ENCODE assay signal across 11 cellular contexts in the genomic region with DNA sequence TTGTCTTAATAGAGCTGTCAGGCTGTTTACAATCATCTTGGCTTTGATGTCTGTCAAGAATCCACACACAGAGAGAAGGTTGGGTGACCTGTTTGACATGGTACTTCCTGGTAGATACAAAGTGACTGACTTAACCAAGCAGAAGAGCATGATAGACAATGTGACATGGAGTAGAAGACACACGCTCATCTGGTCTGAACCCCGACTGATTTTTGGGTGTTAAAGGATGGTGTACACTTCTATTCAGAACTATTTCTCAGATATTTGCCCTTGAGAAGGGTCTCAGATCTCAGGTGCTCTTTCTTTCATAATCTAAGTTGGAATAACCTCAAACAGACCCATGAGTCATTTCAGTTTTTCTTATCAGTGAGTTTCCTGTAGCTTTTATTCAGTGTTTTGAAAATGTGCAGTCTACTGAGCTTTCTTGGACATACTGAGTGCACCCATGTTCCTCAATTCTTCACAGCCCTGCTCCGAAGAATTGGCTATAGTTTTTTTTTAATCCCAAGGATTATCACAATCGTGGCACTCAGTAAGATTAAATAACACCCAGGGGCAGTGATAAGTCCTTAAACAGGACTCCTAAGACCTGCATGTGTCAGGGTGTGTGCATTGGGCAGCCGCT. TPM values are rescaled to one million over a fixed set of nuclear protein-coding genes. Genes with fewer than 3 reads are reported as not detected.
DNase-seq lines count a peak whose midpoint lies in the region; ATAC-seq and TF ChIP-seq lines count a peak whose summit lies in the region.
"Had no signal": no experiment of that assay in that cellular context is flagged by ENCODE, and none has a peak within 500 bp of the region (broad histone marks: within the 10 kb centered on the region; RNA-seq: fewer than 3 reads in every experiment).

No MANE protein-coding gene starts in this region.

- H3K9me3 Mint-ChIP-seq in naive thymus-derived CD4-positive, alpha-beta T cell: peaks cover 0 to 4% (median 0%) of the 10 kb centered on the region in 11 donors
- H3K9me3 Mint-ChIP-seq in WTC11: no peaks in the 10 kb centered on the region
- H3K9me3 Mint-ChIP-seq: activated CD8-positive, alpha-beta T cell treated with anti-CD3 and anti-CD28 coated beads for 36 hours; stimulated activated naive CD8-positive, alpha-beta T cell treated with anti-CD3 and anti-CD28 coated beads, Interleukin-15, Interleukin-2, amounts not matched to agents 100 ng/mL and 50 ng/mL, for 24 hours had no signal

- H3K27ac ChIP-seq in cingulate gyrus (ENCODE audit: low read depth, low read length): peak overlapping the region; percentile 90
- no peak overlapping the region for H3K27ac ChIP-seq in naive thymus-derived CD4-positive, alpha-beta T cell (ENCODE audit: low read depth, low read length)

- DNase-seq in HPDE6-E6E7 (ENCODE audit: extremely low spot score) (no peak), kidney tubule cell (ENCODE audit: low spot score) (no peak), WTC11 (ENCODE audit: low spot score) (no peak)
- DNase-seq in naive thymus-derived CD4-positive, alpha-beta T cell: no peak
- DNase-seq: activated CD8-positive, alpha-beta T cell treated with anti-CD3 and anti-CD28 coated beads for 36 hours had no signal

- no peak overlapping the region for H3K4me3 Mint-ChIP-seq in naive thymus-derived CD4-positive, alpha-beta T cell
- no peak overlapping the region for H3K4me3 Mint-ChIP-seq in WTC11
- H3K4me3 Mint-ChIP-seq: activated CD8-positive, alpha-beta T cell treated with anti-CD3 and anti-CD28 coated beads for 36 hours; stimulated activated naive CD8-positive, alpha-beta T cell treated with anti-CD3 and anti-CD28 coated beads, Interleukin-15, Interleukin-2, amounts not matched to agents 100 ng/mL and 50 ng/mL, for 24 hours had no signal

- CTCF ChIA-PET in naive thymus-derived CD4-positive, alpha-beta T cell (lab: Charles Lee): no interaction called here
- CTCF ChIA-PET in WTC11 (lab: Charles Lee): interaction anchor here (0.7 kb wide), 1 partner anchor 50 kb away, joined by 3 read pairs; no protein-coding TSS in a partner anchor

- H3K36me3 ChIP-seq in naive thymus-derived CD4-positive, alpha-beta T cell (ENCODE audit: control insufficient read depth in 2 of 3, insufficient read depth in 3 of 3, low read length in 3 of 3): no peaks in the 10 kb centered on the region

- no peak for TF ChIP-seq CTCF in WTC11 (IDR thresholded peaks at IDR 0.05)

- no peaks in the 10 kb centered on the region for H3K27me3 ChIP-seq in naive thymus-derived CD4-positive, alpha-beta T cell (ENCODE audit: control insufficient read depth in 2 of 2, insufficient read depth in 2 of 2, low read length in 2 of 2)

- intact Hi-C loops in naive thymus-derived CD4-positive, alpha-beta T cell (cut with micrococcal nuclease): no loop called here

- ATAC-seq in GM18867 (IDR thresholded peaks at IDR 0.05; ENCODE audit: unreplicated experiment): peak; percentile 75
- peak; percentile 84 for ATAC-seq in GM21528 (IDR thresholded peaks at IDR 0.05; ENCODE audit: low FRiP score, unreplicated experiment)
- peak; percentile 78 for ATAC-seq in HG03139 (IDR thresholded peaks at IDR 0.05; ENCODE audit: unreplicated experiment)
- no peak for ATAC-seq in naive thymus-derived CD4-positive, alpha-beta T cell
- no peak for ATAC-seq in WTC11
- ATAC-seq: activated CD8-positive, alpha-beta T cell treated with anti-CD3 and anti-CD28 coated beads for 36 hours had no signal

- peaks cover 0 to 5% (median 0%) of the 10 kb centered on the region in 7 donors for H3K4me1 Mint-ChIP-seq in naive thymus-derived CD4-positive, alpha-beta T cell
- H3K4me1 Mint-ChIP-seq in WTC11: peaks cover 30% of the 10 kb centered on the region

- H3K4me3 ChIP-seq in naive thymus-derived CD4-positive, alpha-beta T cell (ENCODE audit: low read length): no peak overlapping the region
- H3K4me3 ChIP-seq: skin epidermis had no signal

- H3K9me3 ChIP-seq in naive thymus-derived CD4-positive, alpha-beta T cell (ENCODE audit: control insufficient read depth in 2 of 3, low read length in 3 of 3): no peaks in the 10 kb centered on the region

- POLR2A ChIA-PET in naive thymus-derived CD4-positive, alpha-beta T cell (lab: Charles Lee): no interaction called here
- POLR2A ChIA-PET in WTC11 (lab: Charles Lee): no interaction called here

- no peaks in the 10 kb centered on the region for H3K36me3 Mint-ChIP-seq in naive thymus-derived CD4-positive, alpha-beta T cell
- no peaks in the 10 kb centered on the region for H3K36me3 Mint-ChIP-seq in WTC11

- no peak overlapping the region for H3K27ac Mint-ChIP-seq in naive thymus-derived CD4-positive, alpha-beta T cell
- no peak overlapping the region for H3K27ac Mint-ChIP-seq in WTC11
- H3K27ac Mint-ChIP-seq: activated CD8-positive, alpha-beta T cell treated with anti-CD3 and anti-CD28 coated beads for 36 hours; stimulated activated naive CD8-positive, alpha-beta T cell treated with anti-CD3 and anti-CD28 coated beads, Interleukin-15, Interleukin-2, amounts not matched to agents 100 ng/mL and 50 ng/mL, for 24 hours had no signal

- H3K4me1 ChIP-seq in naive thymus-derived CD4-positive, alpha-beta T cell (ENCODE audit: control insufficient read depth in 2 of 2, insufficient read depth in 2 of 2, low read length in 2 of 2): no peaks in the 10 kb centered on the region

- peaks cover 14 to 34% (median 27%) of the 10 kb centered on the region in 5 donors for H3K27me3 Mint-ChIP-seq in naive thymus-derived CD4-positive, alpha-beta T cell
- no peaks in the 10 kb centered on the region for H3K27me3 Mint-ChIP-seq in WTC11 (ENCODE audit: low read depth)

TF ChIP-seq in WTC11, 78 proteins besides CTCF, POLR2A, EP300 and RAD21 (continues in another document):
- no peak for TF ChIP-seq KAT7 (CRISPR knock-in tag; IDR thresholded peaks at IDR 0.05; ENCODE audit: borderline replicate concordance)
- no peak for TF ChIP-seq NR3C1 (CRISPR knock-in tag; conservative IDR thresholded peaks at IDR 0.05; ENCODE audit: low read depth)
- TF ChIP-seq, protein P1, sequence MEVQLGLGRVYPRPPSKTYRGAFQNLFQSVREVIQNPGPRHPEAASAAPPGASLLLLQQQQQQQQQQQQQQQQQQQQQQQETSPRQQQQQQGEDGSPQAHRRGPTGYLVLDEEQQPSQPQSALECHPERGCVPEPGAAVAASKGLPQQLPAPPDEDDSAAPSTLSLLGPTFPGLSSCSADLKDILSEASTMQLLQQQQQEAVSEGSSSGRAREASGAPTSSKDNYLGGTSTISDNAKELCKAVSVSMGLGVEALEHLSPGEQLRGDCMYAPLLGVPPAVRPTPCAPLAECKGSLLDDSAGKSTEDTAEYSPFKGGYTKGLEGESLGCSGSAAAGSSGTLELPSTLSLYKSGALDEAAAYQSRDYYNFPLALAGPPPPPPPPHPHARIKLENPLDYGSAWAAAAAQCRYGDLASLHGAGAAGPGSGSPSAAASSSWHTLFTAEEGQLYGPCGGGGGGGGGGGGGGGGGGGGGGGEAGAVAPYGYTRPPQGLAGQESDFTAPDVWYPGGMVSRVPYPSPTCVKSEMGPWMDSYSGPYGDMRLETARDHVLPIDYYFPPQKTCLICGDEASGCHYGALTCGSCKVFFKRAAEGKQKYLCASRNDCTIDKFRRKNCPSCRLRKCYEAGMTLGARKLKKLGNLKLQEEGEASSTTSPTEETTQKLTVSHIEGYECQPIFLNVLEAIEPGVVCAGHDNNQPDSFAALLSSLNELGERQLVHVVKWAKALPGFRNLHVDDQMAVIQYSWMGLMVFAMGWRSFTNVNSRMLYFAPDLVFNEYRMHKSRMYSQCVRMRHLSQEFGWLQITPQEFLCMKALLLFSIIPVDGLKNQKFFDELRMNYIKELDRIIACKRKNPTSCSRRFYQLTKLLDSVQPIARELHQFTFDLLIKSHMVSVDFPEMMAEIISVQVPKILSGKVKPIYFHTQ (CRISPR knock-in tag; IDR thresholded peaks at IDR 0.05): no peak
- TF ChIP-seq, protein P2, sequence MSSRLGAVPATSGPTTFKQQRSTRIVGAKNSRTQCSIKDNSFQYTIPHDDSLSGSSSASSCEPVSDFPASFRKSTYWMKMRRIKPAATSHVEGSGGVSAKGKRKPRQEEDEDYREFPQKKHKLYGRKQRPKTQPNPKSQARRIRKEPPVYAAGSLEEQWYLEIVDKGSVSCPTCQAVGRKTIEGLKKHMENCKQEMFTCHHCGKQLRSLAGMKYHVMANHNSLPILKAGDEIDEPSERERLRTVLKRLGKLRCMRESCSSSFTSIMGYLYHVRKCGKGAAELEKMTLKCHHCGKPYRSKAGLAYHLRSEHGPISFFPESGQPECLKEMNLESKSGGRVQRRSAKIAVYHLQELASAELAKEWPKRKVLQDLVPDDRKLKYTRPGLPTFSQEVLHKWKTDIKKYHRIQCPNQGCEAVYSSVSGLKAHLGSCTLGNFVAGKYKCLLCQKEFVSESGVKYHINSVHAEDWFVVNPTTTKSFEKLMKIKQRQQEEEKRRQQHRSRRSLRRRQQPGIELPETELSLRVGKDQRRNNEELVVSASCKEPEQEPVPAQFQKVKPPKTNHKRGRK (CRISPR knock-in tag; IDR thresholded peaks at IDR 0.05; ENCODE audit: borderline replicate concordance): no peak
- no peak for TF ChIP-seq ETV6 (CRISPR knock-in tag; IDR thresholded peaks at IDR 0.05)
- TF ChIP-seq GRHL2 (CRISPR knock-in tag; IDR thresholded peaks at IDR 0.05; ENCODE audit: insufficient replicate concordance, severe bottlenecking): no peak
- no peak for TF ChIP-seq JAZF1 (CRISPR knock-in tag; IDR thresholded peaks at IDR 0.05)
- no peak for TF ChIP-seq ZNF219 (CRISPR knock-in tag; IDR thresholded peaks at IDR 0.05; ENCODE audit: borderline replicate concordance)
- TF ChIP-seq, protein P3, sequence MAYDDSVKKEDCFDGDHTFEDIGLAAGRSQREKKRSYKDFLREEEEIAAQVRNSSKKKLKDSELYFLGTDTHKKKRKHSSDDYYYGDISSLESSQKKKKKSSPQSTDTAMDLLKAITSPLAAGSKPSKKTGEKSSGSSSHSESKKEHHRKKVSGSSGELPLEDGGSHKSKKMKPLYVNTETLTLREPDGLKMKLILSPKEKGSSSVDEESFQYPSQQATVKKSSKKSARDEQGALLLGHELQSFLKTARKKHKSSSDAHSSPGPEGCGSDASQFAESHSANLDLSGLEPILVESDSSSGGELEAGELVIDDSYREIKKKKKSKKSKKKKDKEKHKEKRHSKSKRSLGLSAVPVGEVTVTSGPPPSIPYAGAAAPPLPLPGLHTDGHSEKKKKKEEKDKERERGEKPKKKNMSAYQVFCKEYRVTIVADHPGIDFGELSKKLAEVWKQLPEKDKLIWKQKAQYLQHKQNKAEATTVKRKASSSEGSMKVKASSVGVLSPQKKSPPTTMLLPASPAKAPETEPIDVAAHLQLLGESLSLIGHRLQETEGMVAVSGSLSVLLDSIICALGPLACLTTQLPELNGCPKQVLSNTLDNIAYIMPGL (CRISPR knock-in tag; IDR thresholded peaks at IDR 0.05): no peak
- TF ChIP-seq, protein P4, sequence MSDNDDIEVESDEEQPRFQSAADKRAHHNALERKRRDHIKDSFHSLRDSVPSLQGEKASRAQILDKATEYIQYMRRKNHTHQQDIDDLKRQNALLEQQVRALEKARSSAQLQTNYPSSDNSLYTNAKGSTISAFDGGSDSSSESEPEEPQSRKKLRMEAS (CRISPR knock-in tag; IDR thresholded peaks at IDR 0.05): no peak
- no peak for TF ChIP-seq MYBL2 (CRISPR knock-in tag; IDR thresholded peaks at IDR 0.05)

RNA-seq across cellular contexts. Expression of gene NXPH1, which starts 46.4 kb away (rescaled TPM):
- not detected for total RNA-seq in naive thymus-derived CD4-positive, alpha-beta T cell
- not detected for polyA plus RNA-seq in naive thymus-derived CD4-positive, alpha-beta T cell
- total RNA-seq in WTC11 (2021): 0.14 to 0.59 TPM (median 0.27 TPM) in 3 replicates
- total RNA-seq: activated CD8-positive, alpha-beta T cell treated with anti-CD3 and anti-CD28 coated beads for 36 hours had no signal

Comparison
In these comparisons a context has a peak if more than half of its experiments do, and no peak if none do; other contexts are left out.
1. ATAC-seq: peak in GM18867 (single experiment), GM21528 (single experiment) and HG03139 (single experiment); none in naive thymus-derived CD4-positive, alpha-beta T cell (single experiment) and WTC11 (single experiment).